In the genomic region with DNA sequence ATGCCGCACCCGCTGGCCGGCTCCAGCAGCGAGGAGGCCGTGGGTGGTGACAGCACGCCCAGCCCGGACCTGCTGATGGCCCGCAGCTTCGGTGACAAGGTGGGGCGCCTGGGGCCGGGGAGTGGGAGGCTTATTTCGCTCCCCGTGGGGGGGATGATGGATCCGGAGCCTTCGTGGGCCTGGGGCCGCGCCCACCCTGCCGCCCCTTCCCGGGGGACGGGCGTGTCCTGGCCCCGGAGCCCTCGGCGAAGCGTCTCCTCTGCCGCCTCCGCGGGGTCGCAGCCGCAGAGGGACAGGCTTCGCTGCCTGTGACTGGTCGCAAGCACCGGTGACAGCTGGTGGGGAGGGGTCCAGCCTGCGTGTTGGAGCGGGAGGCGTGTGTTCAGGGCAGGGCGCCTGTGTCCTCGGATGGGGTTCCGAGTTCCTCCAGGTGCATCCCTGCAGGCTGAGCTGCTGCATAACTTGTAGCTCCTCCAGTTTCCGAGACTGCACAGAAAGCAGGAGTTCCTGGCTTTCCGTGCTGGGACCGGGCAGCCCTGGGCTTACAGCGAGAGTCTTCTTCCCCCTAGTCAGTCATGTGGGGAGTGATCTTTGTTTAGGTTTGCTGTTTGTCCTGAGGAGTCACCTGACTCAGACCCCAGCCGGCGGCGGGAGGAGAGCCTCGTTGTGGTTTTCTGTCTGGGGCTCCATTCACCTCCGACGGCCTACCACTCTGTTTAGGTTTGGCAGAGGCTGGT, we compare ENCODE assay signal across 8 cellular contexts. TPM values are rescaled to one million over a fixed set of nuclear protein-coding genes. Genes with fewer than 3 reads are reported as not detected.
A peak's percentile ranks its signal among the peaks of the same experiment; 100 is the strongest.
DNase-seq lines count a peak whose midpoint lies in the region; ATAC-seq and TF ChIP-seq lines count a peak whose summit lies in the region.

No MANE protein-coding gene starts in this region.

- intact Hi-C loops in head of caudate nucleus (cut with DNase I), result loop anchor here (2.0 to 10.0 kb wide), 3 partner anchors 32 to 94 kb away; partner anchors contain the start of gene INIP

- H3K4me1 Mint-ChIP-seq in IgD-negative memory B cell, result peaks cover 23 to 35% (median 30%) of the 10 kb centered on the region in 3 donors
- H3K4me1 Mint-ChIP-seq in activated naive CD8-positive, alpha-beta T cell treated with anti-CD3 and anti-CD28 coated beads for 36 hours, result peaks cover 78% of the 10 kb centered on the region

- peak; percentile 39; the same call in 1 of the 2 replicates for TF ChIP-seq POLR2A in Raji (IDR thresholded peaks at IDR 0.05; ENCODE audit: insufficient read depth, low read depth, low read length)

- peak overlapping the region; percentile 39 to 90 (median 46) for H3K27ac Mint-ChIP-seq in IgD-negative memory B cell
- H3K27ac Mint-ChIP-seq in activated naive CD8-positive, alpha-beta T cell treated with anti-CD3 and anti-CD28 coated beads for 36 hours, result peak overlapping the region; percentile 75

- peaks cover 2% of the 10 kb centered on the region for H3K36me3 Mint-ChIP-seq in IgD-negative memory B cell
- no peaks in the 10 kb centered on the region for H3K36me3 Mint-ChIP-seq in activated naive CD8-positive, alpha-beta T cell treated with anti-CD3 and anti-CD28 coated beads for 36 hours

- ATAC-seq in GM21576 (IDR thresholded peaks at IDR 0.05; ENCODE audit: unreplicated experiment) (peak; percentile 30), GM18520 (IDR thresholded peaks at IDR 0.05; ENCODE audit: unreplicated experiment) (no peak)

- no peaks in the 10 kb centered on the region for H3K9me3 Mint-ChIP-seq in IgD-negative memory B cell
- H3K9me3 Mint-ChIP-seq in activated naive CD8-positive, alpha-beta T cell treated with anti-CD3 and anti-CD28 coated beads for 36 hours, result no peaks in the 10 kb centered on the region

- H3K27me3 Mint-ChIP-seq in IgD-negative memory B cell, result peaks cover 3% of the 10 kb centered on the region
- no peaks in the 10 kb centered on the region for H3K27me3 Mint-ChIP-seq in activated naive CD8-positive, alpha-beta T cell treated with anti-CD3 and anti-CD28 coated beads for 36 hours

- peak overlapping the region; percentile 84 to 95 (median 92) for H3K4me3 Mint-ChIP-seq in IgD-negative memory B cell
- peak overlapping the region; percentile 81 for H3K4me3 Mint-ChIP-seq in activated naive CD8-positive, alpha-beta T cell treated with anti-CD3 and anti-CD28 coated beads for 36 hours

- DNase-seq in DMS53 (lab: John Stamatoyannopoulos, UW) (peak; percentile 68), head of caudate nucleus (peak; percentile 19 to 80 (median 53)), occipital lobe (lab: John Stamatoyannopoulos, UW) (peak; percentile 42)
- DNase-seq in activated naive CD8-positive, alpha-beta T cell treated with anti-CD3 and anti-CD28 coated beads for 36 hours, result peak; percentile 56

RNA-seq across cellular contexts. Expression of gene SNX30, which starts 0.7 kb away (rescaled TPM):
- 1.4 TPM for polyA plus RNA-seq in IgD-negative memory B cell
- total RNA-seq in activated naive CD8-positive, alpha-beta T cell treated with anti-CD3 and anti-CD28 coated beads for 36 hours, result 1 to 10 TPM; 5.4 TPM
- total RNA-seq in occipital lobe, result 25.0 TPM

RNA-seq across cellular contexts. Expression of gene INIP, which starts 33.3 kb away (rescaled TPM):
- polyA plus RNA-seq in IgD-negative memory B cell, result 43.0 TPM
- 10 to 100 TPM; 36.8 to 38.6 TPM for total RNA-seq in activated naive CD8-positive, alpha-beta T cell treated with anti-CD3 and anti-CD28 coated beads for 36 hours
- 27.3 TPM for total RNA-seq in occipital lobe
